8 cellular contexts compared by ENCODE assay signal in the genomic region with DNA sequence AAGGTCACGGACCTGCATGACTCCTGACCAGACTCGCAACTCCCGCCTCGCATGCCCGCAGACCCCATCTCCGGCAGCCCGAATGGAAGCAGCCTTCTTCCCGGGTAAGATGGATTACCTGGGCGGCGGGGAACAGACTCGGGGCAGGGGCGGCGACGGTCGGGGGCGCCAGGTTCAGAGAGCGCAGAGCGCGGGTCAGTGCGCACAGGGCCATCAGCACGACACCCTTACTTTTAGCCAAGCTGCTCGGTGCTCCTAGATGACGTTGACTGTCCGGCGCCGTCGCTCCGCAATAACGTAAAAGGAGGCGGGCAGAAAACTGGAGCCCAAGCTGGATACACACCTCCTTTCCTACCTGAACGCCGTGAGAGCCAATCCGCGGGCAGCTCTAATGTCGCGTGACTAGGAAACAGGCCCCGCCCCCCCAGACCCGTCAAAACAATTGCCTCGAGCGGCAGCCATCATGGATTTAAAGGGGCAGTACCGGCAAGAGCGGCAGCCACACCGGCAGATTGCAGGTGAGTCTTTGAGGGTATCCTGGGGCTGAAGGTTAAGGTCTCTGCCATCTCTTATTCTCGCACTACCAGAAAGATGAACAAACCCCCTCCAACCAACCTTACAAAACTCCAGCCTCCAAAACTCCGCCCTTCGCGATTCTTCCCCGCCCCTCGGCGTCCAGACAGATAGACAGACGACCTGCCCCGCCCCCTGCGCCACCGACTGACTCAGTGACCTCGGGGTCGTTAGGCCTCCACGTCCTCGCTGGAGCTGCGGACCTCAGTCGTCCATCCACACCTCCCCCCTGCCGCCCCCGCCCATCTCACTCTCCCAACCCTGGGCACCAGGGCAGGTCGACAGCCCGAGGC. TPM values are rescaled to one million over a fixed set of nuclear protein-coding genes. Genes with fewer than 3 reads are reported as not detected.
DNase-seq lines count a peak whose midpoint lies in the region; ATAC-seq and TF ChIP-seq lines count a peak whose summit lies in the region.

TSS of gene KLC4 (plus strand) at position 464 of the 866 bp plus-strand sequence. CDS start 1,705 bp downstream, outside the sequence.
TSS of gene MRPL2 (minus strand) at position 267 of the 866 bp plus-strand sequence. CDS start at position 214, 53 bp downstream.

- peak within 1 kb of the TSS; percentile 89 for H3K4me3 Mint-ChIP-seq in activated T-cell treated with anti-CD3 and anti-CD28 coated beads, Interleukin-2, amount 50 U/mL, for 24 hours

- H3K36me3 ChIP-seq in PC-3 (ENCODE audit: low read depth, low read length) (peaks cover 16% of the 10 kb centered on the region; the same call in 1 of the 2 replicates), mucosa of rectum (ENCODE audit: control insufficient read depth in 2 of 2, insufficient read depth in 2 of 2, low read length in 2 of 2) (peaks cover 28 to 29% of the 10 kb centered on the region in 2 donors)

- peak within 1 kb of the TSS; percentile 98 for H2AFZ ChIP-seq in PC-3 (ENCODE audit: low read length)

- H3F3A ChIP-seq in PC-3 (ENCODE audit: low read length, unreplicated experiment): no peaks in the 10 kb centered on the region

- H3K4me3 ChIP-seq in PC-3 (ENCODE audit: low read length): peak within 1 kb of the TSS; percentile 91
- H3K4me3 ChIP-seq in mucosa of rectum (ENCODE audit: low read length in 2 of 2): peak within 1 kb of the TSS; percentile 94 to 99

- intact Hi-C loops in PC-3 (cut with micrococcal nuclease): loop anchor here (1.0 kb wide), 1 partner anchor 112 kb away; the partner anchor contains the start of gene SRF

- ATAC-seq in GM21576 (IDR thresholded peaks at IDR 0.05; ENCODE audit: unreplicated experiment): peak; percentile 83
- peak; percentile 86 for ATAC-seq in PC-3

- POLR2A ChIA-PET in PC-3 (lab: Charles Lee; ENCODE audit: unreplicated experiment): interaction anchor here (0.7 kb wide), 1 partner anchor 652 kb away, joined by 3 read pairs; no protein-coding TSS in a partner anchor

- no peaks in the 10 kb centered on the region for H3K9me3 Mint-ChIP-seq in activated T-cell treated with anti-CD3 and anti-CD28 coated beads, Interleukin-2, amount 50 U/mL, for 24 hours

- peak within 1 kb of the TSS; percentile 99 for H3K27ac Mint-ChIP-seq in activated T-cell treated with anti-CD3 and anti-CD28 coated beads, Interleukin-2, amount 50 U/mL, for 24 hours

- peak; percentile 99 for DNase-seq in DMS114 treated with DMSO at 0.1 percent for 48 hours (lab: John Stamatoyannopoulos, UW; ENCODE audit: unreplicated experiment)
- DNase-seq in PC-3: peak; percentile 99
- peak; percentile 98 for DNase-seq in activated T-cell treated with anti-CD3 and anti-CD28 coated beads, Interleukin-2, amount 50 U/mL, for 24 hours
- peak; percentile 100 for DNase-seq in erythroblast (lab: John Stamatoyannopoulos, UW)
- DNase-seq in stimulated activated CD8-positive, alpha-beta memory T cell treated with anti-CD3 and anti-CD28 coated beads, Interleukin-4, amount 100 ng/mL, for 48 hours: peak; percentile 99

- TF ChIP-seq EP300 in Ishikawa (IDR thresholded peaks at IDR 0.05; ENCODE audit: borderline replicate concordance): no peak

- TF ChIP-seq CTCF in PC-3 (conservative IDR thresholded peaks at IDR 0.05; ENCODE audit: low read depth, low read length): no peak

- H3K27ac ChIP-seq in PC-3 (ENCODE audit: low read length) (peak within 1 kb of the TSS; percentile 46), mucosa of rectum (ENCODE audit: low read depth in 2 of 2, low read length in 2 of 2) (peak within 1 kb of the TSS; percentile 92 to 99)

- H3K36me3 Mint-ChIP-seq in activated T-cell treated with anti-CD3 and anti-CD28 coated beads, Interleukin-2, amount 50 U/mL, for 24 hours (ENCODE audit: low read depth): peaks cover 55% of the 10 kb centered on the region

- H3K79me2 ChIP-seq in PC-3 (ENCODE audit: low read length): peaks cover 29% of the 10 kb centered on the region

- H3K27me3 Mint-ChIP-seq in activated T-cell treated with anti-CD3 and anti-CD28 coated beads, Interleukin-2, amount 50 U/mL, for 24 hours: no peaks in the 10 kb centered on the region

- CTCF ChIA-PET in PC-3 (lab: Charles Lee): no interaction called here

- H3K4me1 ChIP-seq in PC-3 (ENCODE audit: insufficient read depth, low read length) (peaks cover 23% of the 10 kb centered on the region), mucosa of rectum (ENCODE audit: control insufficient read depth in 2 of 2, insufficient read depth in 2 of 2, low read length in 2 of 2) (peaks cover 18 to 32% of the 10 kb centered on the region in 2 donors)

- peak; percentile 85 for TF ChIP-seq POLR2A in erythroblast (IDR thresholded peaks at IDR 0.05; ENCODE audit: low read length)

- no peaks in the 10 kb centered on the region for H3K27me3 ChIP-seq in PC-3 (ENCODE audit: low read length)
- no peaks in the 10 kb centered on the region for H3K27me3 ChIP-seq in mucosa of rectum (ENCODE audit: control insufficient read depth in 2 of 2, insufficient read depth in 2 of 2, low read length in 2 of 2)

- TF ChIP-seq RAD21 in Ishikawa (IDR thresholded peaks at IDR 0.05; ENCODE audit: low read depth): no peak

- no TSS peak for BruUV-seq in PC-3 (replicated peaks; lab: Mats Ljungman, UMichigan)

- peak within 1 kb of the TSS; percentile 93 for H3K9ac ChIP-seq in PC-3 (ENCODE audit: low read length)
- peak within 1 kb of the TSS; percentile 93 to 99 for H3K9ac ChIP-seq in mucosa of rectum (ENCODE audit: low read depth in 1 of 2, low read length in 2 of 2)

- H4K20me1 ChIP-seq in PC-3 (ENCODE audit: low read length): peaks cover 6% of the 10 kb centered on the region; the same call in 1 of the 2 replicates

- peak within 1 kb of the TSS; percentile 99 for H3K4me2 ChIP-seq in PC-3 (ENCODE audit: low read length)

- H3K9me2 ChIP-seq in PC-3 (replicated peaks; ENCODE audit: low read length): no peaks in the 10 kb centered on the region

- H3K4me1 Mint-ChIP-seq in activated T-cell treated with anti-CD3 and anti-CD28 coated beads, Interleukin-2, amount 50 U/mL, for 24 hours (ENCODE audit: low read depth): peaks cover 33% of the 10 kb centered on the region

- H3K9me3 ChIP-seq in PC-3 (ENCODE audit: low read length) (no peaks in the 10 kb centered on the region), mucosa of rectum (ENCODE audit: control insufficient read depth in 2 of 2, low read length in 2 of 2) (no peaks in the 10 kb centered on the region)

TF ChIP-seq in Ishikawa, 13 proteins besides CTCF, POLR2A, EP300 and RAD21:
- TF ChIP-seq ZBTB7A (IDR thresholded peaks at IDR 0.05; ENCODE audit: low read depth) (no peak), YY1 (IDR thresholded peaks at IDR 0.05; ENCODE audit: low read depth) (peak; percentile 95), TCF12 (IDR thresholded peaks at IDR 0.05; ENCODE audit: low read depth) (no peak; the same call in none of the 2 replicates), REST (IDR thresholded peaks at IDR 0.05; ENCODE audit: low read depth) (no peak), EGR1 (IDR thresholded peaks at IDR 0.05) (no peak), USF1 (IDR thresholded peaks at IDR 0.05) (peak; percentile 80), NFIC (IDR thresholded peaks at IDR 0.05) (0 out of 2 replicates have a peak, but pooled peaks have one; percentile 9), TEAD4 (IDR thresholded peaks at IDR 0.05) (no peak), CEBPB (IDR thresholded peaks at IDR 0.05) (no peak; the same call in 1 of the 2 replicates), TAF1 (IDR thresholded peaks at IDR 0.05; ENCODE audit: low read depth) (peak; percentile 72; the same call in 1 of the 2 replicates), CREB1 (IDR thresholded peaks at IDR 0.05; ENCODE audit: low read depth) (peak; percentile 99)
- TF ChIP-seq, protein P1, sequence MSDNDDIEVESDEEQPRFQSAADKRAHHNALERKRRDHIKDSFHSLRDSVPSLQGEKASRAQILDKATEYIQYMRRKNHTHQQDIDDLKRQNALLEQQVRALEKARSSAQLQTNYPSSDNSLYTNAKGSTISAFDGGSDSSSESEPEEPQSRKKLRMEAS (IDR thresholded peaks at IDR 0.05): peak; percentile 67

RNA-seq across cellular contexts. Expression of gene KLC4, which starts in this region (rescaled TPM):
- 17.5 and 18.5 TPM in 2 replicates for total RNA-seq in PC-3 (2014; rRNA removed)

RNA-seq across cellular contexts. Expression of gene MRPL2, which starts in this region (rescaled TPM):
- 59.8 and 63.9 TPM in 2 replicates for total RNA-seq in PC-3 (2014; rRNA removed)

Comparison
In these comparisons a context has a peak if more than half of its experiments do, and no peak if none do; other contexts are left out.
1. Peak in every context shown above with its lines: DNase-seq, ATAC-seq, H3K4me3 ChIP-seq and H3K27ac ChIP-seq.